Comparison of ENCODE assay signal across 12 cellular contexts in genomic region chr7:127250312-127251047, GRCh38. TPM values are rescaled to one million over a fixed set of nuclear protein-coding genes. Genes with fewer than 3 reads are reported as not detected.
DNase-seq lines count a peak whose midpoint lies in the region; ATAC-seq lines count a peak whose summit lies in the region.
"Had no signal": no experiment of that assay in that cellular context is flagged by ENCODE, and none has a peak within 500 bp of the region (broad histone marks: within the 10 kb centered on the region; RNA-seq: fewer than 3 reads in every experiment).

No MANE protein-coding gene starts in this region.

- peak overlapping the region; percentile 19 to 83 (median 64) for H3K4me3 Mint-ChIP-seq in IgD-negative memory B cell
- peak overlapping the region; percentile 49 for H3K4me3 Mint-ChIP-seq in central memory CD8-positive, alpha-beta T cell
- H3K4me3 Mint-ChIP-seq in naive B cell, result peak overlapping the region in 6 of 8 donors; percentile 47 to 86 (median 64)

- peaks cover 47% of the 10 kb centered on the region for H3K27me3 Mint-ChIP-seq in IgD-negative memory B cell
- H3K27me3 Mint-ChIP-seq in central memory CD8-positive, alpha-beta T cell, result peaks cover 88% of the 10 kb centered on the region
- peaks cover 53 to 89% (median 78%) of the 10 kb centered on the region in 3 donors for H3K27me3 Mint-ChIP-seq in naive B cell

- H3K27ac Mint-ChIP-seq in IgD-negative memory B cell, result no peak overlapping the region
- H3K27ac Mint-ChIP-seq in central memory CD8-positive, alpha-beta T cell (ENCODE audit: low read depth), result no peak overlapping the region
- no peak overlapping the region for H3K27ac Mint-ChIP-seq in naive B cell

- DNase-seq in DMS79 (lab: John Stamatoyannopoulos, UW) (peak; percentile 79), naive B cell (no peak), Ammon's horn (ENCODE audit: low spot score) (no peak)
- no peak for DNase-seq in central memory CD8-positive, alpha-beta T cell (ENCODE audit: low spot score in 2 of 2)
- DNase-seq: glutamatergic neuron; stimulated activated naive CD4-positive, alpha-beta T cell; T1000 had no signal

- H3K4me1 Mint-ChIP-seq in IgD-negative memory B cell (peaks cover 6 to 16% (median 7%) of the 10 kb centered on the region in 3 donors), naive B cell (peaks cover 12 to 30% (median 19%) of the 10 kb centered on the region in 3 donors)
- H3K4me1 Mint-ChIP-seq in central memory CD8-positive, alpha-beta T cell, result peaks cover 19% of the 10 kb centered on the region

- ATAC-seq in central memory CD8-positive, alpha-beta T cell (replicated peaks; ENCODE audit: extremely low read depth, poor library complexity, severe bottlenecking), result no peak
- ATAC-seq in naive B cell (ENCODE audit: low read depth in 2 of 2) (no peak), HG03521 (IDR thresholded peaks at IDR 0.05; ENCODE audit: unreplicated experiment) (no peak), GM21390 (IDR thresholded peaks at IDR 0.05; ENCODE audit: unreplicated experiment) (no peak), GM19467 (IDR thresholded peaks at IDR 0.05; ENCODE audit: unreplicated experiment) (no peak)
- ATAC-seq: mucosa of descending colon had no signal

- no peaks in the 10 kb centered on the region for H3K36me3 Mint-ChIP-seq in IgD-negative memory B cell
- H3K36me3 Mint-ChIP-seq in central memory CD8-positive, alpha-beta T cell (ENCODE audit: insufficient read depth), result peaks cover 10% of the 10 kb centered on the region
- H3K36me3 Mint-ChIP-seq in naive B cell, result no peaks in the 10 kb centered on the region

- H3K9me3 Mint-ChIP-seq in IgD-negative memory B cell, result no peaks in the 10 kb centered on the region
- no peaks in the 10 kb centered on the region for H3K9me3 Mint-ChIP-seq in central memory CD8-positive, alpha-beta T cell
- H3K9me3 Mint-ChIP-seq in naive B cell, result no peaks in the 10 kb centered on the region

RNA-seq across cellular contexts. Expression of gene GRM8, which starts 2.3 kb away (rescaled TPM):
- polyA plus RNA-seq in IgD-negative memory B cell, result not detected
- not detected for polyA plus RNA-seq in naive B cell (ENCODE audit: low read depth in 6 of 6)
